Comparison of ENCODE assay signal across 15 cellular contexts in genomic region chr19:28313633-28314032, GRCh38.
DNase-seq lines count a peak whose midpoint lies in the region; ATAC-seq, FAIRE-seq and TF ChIP-seq lines count a peak whose summit lies in the region.
"Had no signal": no experiment of that assay in that cellular context is flagged by ENCODE, and none has a peak within 500 bp of the region (broad histone marks: within the 10 kb centered on the region; RNA-seq: fewer than 3 reads in every experiment).

No MANE protein-coding gene starts in this region.

- peak; percentile 88 for DNase-seq in AG09309 (ENCODE audit: low read depth)
- peak; percentile 2 for DNase-seq in PC-3
- DNase-seq in epithelial cell of proximal tubule (ENCODE audit: low read depth): peak; percentile 71
- peak; percentile 11 for DNase-seq in medulla oblongata (ENCODE audit: extremely low spot score)
- DNase-seq in NCI-H2107 (lab: John Stamatoyannopoulos, UW): no peak
- no peak for DNase-seq in occipital lobe (lab: John Stamatoyannopoulos, UW)
- DNase-seq in RPMI8226: no peak
- no peak for DNase-seq in GM12892 (ENCODE audit: insufficient read length)
- DNase-seq: activated CD4-positive, alpha-beta T cell treated with anti-CD3 and anti-CD28 coated beads, Interleukin-2, amount 50 U/mL, for 48 hours; activated gamma-delta T cell treated with Interleukin-2 at 50 U/mL for 16 hours; NCI-H2171; OCI-M1; T-helper 9 cell had no signal

- no peak overlapping the region for H3K4me2 ChIP-seq in PC-3 (ENCODE audit: low read length)
- H3K4me2 ChIP-seq: BLaER1 had no signal

- no peak for ATAC-seq in PC-3

- no peaks in the 10 kb centered on the region for H3K9me2 ChIP-seq in PC-3 (replicated peaks; ENCODE audit: low read length)

- CTCF ChIA-PET in PC-3 (lab: Charles Lee): no interaction called here

- H3K79me2 ChIP-seq in PC-3 (ENCODE audit: low read length): no peaks in the 10 kb centered on the region

- no peak for TF ChIP-seq POLR2A in GM12892 (IDR thresholded peaks at IDR 0.05; ENCODE audit: low read depth, low read length)

- no peak for TF ChIP-seq CTCF in AG09309 (IDR thresholded peaks at IDR 0.05; ENCODE audit: control insufficient read depth, insufficient read depth, low read depth, low read length, missing control alignments)
- TF ChIP-seq CTCF in PC-3 (conservative IDR thresholded peaks at IDR 0.05; ENCODE audit: low read depth, low read length): no peak
- TF ChIP-seq CTCF in epithelial cell of proximal tubule (conservative IDR thresholded peaks at IDR 0.05; ENCODE audit: low read depth, low read length): no peak

- H3K9me3 ChIP-seq in PC-3 (ENCODE audit: low read length): no peaks in the 10 kb centered on the region
- H3K9me3 ChIP-seq: BLaER1 had no signal

- POLR2A ChIA-PET in PC-3 (lab: Charles Lee; ENCODE audit: unreplicated experiment): no interaction called here

- intact Hi-C loops in PC-3 (cut with micrococcal nuclease): no loop called here

- H4K20me1 ChIP-seq in PC-3 (ENCODE audit: low read length): no peaks in the 10 kb centered on the region
- H4K20me1 ChIP-seq: BLaER1 had no signal

- no peaks in the 10 kb centered on the region for H3K36me3 ChIP-seq in PC-3 (ENCODE audit: low read depth, low read length)
- H3K36me3 ChIP-seq: BLaER1 had no signal

- no peaks in the 10 kb centered on the region for H3K27me3 ChIP-seq in PC-3 (ENCODE audit: low read length)
- H3K27me3 ChIP-seq: BLaER1 had no signal

- H3K4me3 ChIP-seq in AG09309 (ENCODE audit: control insufficient read depth, low read depth, low read length) (no peak overlapping the region), PC-3 (ENCODE audit: low read length) (no peak overlapping the region), epithelial cell of proximal tubule (ENCODE audit: low read depth, low read length) (no peak overlapping the region)
- H3K4me3 ChIP-seq: BLaER1 had no signal

- no peak overlapping the region for H3K9ac ChIP-seq in PC-3 (ENCODE audit: low read length)
- H3K9ac ChIP-seq: BLaER1 had no signal

- no peaks in the 10 kb centered on the region for H3K4me1 ChIP-seq in PC-3 (ENCODE audit: insufficient read depth, low read length)

- no TSS peak for BruUV-seq in PC-3 (replicated peaks; lab: Mats Ljungman, UMichigan)

- H2AFZ ChIP-seq in PC-3 (ENCODE audit: low read length): no peak overlapping the region

- no peak overlapping the region for H3K27ac ChIP-seq in PC-3 (ENCODE audit: low read length)
- H3K27ac ChIP-seq: BLaER1 had no signal

- no peak for FAIRE-seq in GM12892 (lab: Jason Lieb, UNC)
- FAIRE-seq: frontal cortex had no signal

- H3F3A ChIP-seq in PC-3 (ENCODE audit: low read length, unreplicated experiment): no peaks in the 10 kb centered on the region

Comparison
In these comparisons a context has a peak if more than half of its experiments do, and no peak if none do; other contexts are left out.
1. DNase-seq: peak in AG09309 (single experiment), PC-3 (single experiment), epithelial cell of proximal tubule (single experiment) and medulla oblongata (single experiment); none in NCI-H2107 (single experiment), occipital lobe (single experiment), RPMI8226 (single experiment) and GM12892 (single experiment).